ENCODE assay signal across 8 cellular contexts in the genomic region with DNA sequence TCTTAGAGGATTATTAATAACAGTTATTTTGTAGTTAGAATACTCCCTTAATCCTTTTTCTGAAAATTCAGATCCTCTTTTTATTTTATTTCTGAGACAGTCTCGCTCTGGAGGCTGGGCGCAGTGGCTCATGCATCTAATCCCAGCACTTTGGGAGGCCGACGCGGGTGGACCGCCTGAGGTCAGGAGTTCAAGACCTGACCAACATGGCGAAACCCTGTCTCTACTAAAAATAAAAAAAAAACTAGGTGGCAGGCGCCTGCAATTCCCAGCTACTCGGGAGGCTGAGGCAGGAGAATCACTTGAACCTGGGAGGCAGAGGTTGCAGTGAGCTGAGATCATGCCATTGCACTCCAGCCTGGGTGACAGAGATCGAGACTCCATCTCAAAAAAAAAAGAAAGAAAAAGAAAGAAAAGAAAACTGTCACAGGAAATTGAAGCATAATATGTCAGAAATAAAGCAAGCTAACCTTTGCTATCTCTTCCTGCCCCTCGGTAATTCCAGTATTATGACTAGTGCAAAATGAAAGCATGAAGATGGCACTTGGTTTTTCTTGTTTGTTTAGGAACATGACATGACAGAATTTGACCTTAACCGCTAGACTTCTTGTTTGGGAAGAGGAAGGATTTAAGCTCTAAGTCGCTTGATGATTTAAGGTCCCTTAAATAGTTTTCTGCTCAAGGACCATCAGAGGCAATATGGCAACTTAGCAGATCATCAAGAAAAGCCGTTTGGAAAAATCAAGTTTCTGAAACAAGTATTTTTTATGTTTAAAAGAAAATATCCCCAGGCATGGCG. TPM values are rescaled to one million over a fixed set of nuclear protein-coding genes. Genes with fewer than 3 reads are reported as not detected.
DNase-seq lines count a peak whose midpoint lies in the region; ATAC-seq and TF ChIP-seq lines count a peak whose summit lies in the region.

No MANE protein-coding gene starts in this region.

- H3F3A ChIP-seq in GM23338 (replicated peaks; ENCODE audit: low read depth): no peaks in the 10 kb centered on the region

- H3K9me3 ChIP-seq in RWPE2 (ENCODE audit: severe bottlenecking): no peaks in the 10 kb centered on the region

- H3K9me3 Mint-ChIP-seq in GM23338: peaks cover 4% of the 10 kb centered on the region; the same call in 1 of the 3 replicates

- DNase-seq in GM23338 (ENCODE audit: low spot score) (no peak), RWPE2 (ENCODE audit: low spot score) (peak; percentile 47), erythroblast (lab: John Stamatoyannopoulos, UW) (peak; percentile 41 to 62), GM20000 (ENCODE audit: low spot score) (no peak), amygdala (lab: John Stamatoyannopoulos, UW) (no peak)

- no peak for TF ChIP-seq CTCF in GM23338 (conservative IDR thresholded peaks at IDR 0.05; ENCODE audit: low read depth in 2 of 2)
- TF ChIP-seq CTCF in RWPE2 (IDR thresholded peaks at IDR 0.05; ENCODE audit: poor library complexity, severe bottlenecking): no peak
- TF ChIP-seq CTCF in GM20000 (IDR thresholded peaks at IDR 0.05; ENCODE audit: extremely low read depth, missing control alignments): no peak

- H3K9me2 ChIP-seq in GM23338 (ENCODE audit: insufficient read depth): no peaks in the 10 kb centered on the region

- peaks cover 22% of the 10 kb centered on the region for H4K20me1 ChIP-seq in GM23338 (replicated peaks; ENCODE audit: insufficient read depth)

- H3K79me2 ChIP-seq in GM23338 (replicated peaks; ENCODE audit: insufficient read depth): peaks cover 31% of the 10 kb centered on the region

- no peaks in the 10 kb centered on the region for H3K27me3 ChIP-seq in GM23338 (ENCODE audit: insufficient read depth)
- H3K27me3 ChIP-seq in RWPE2 (ENCODE audit: insufficient read depth, poor library complexity, severe bottlenecking): no peaks in the 10 kb centered on the region
- no peaks in the 10 kb centered on the region for H3K27me3 ChIP-seq in rectal smooth muscle tissue (ENCODE audit: control insufficient read depth, insufficient read depth, low read length)

- H3K36me3 ChIP-seq in GM23338 (ENCODE audit: insufficient read depth): peaks cover 19% of the 10 kb centered on the region
- peaks cover 30% of the 10 kb centered on the region for H3K36me3 ChIP-seq in RWPE2 (ENCODE audit: low read depth)
- H3K36me3 ChIP-seq in rectal smooth muscle tissue (ENCODE audit: control insufficient read depth, insufficient read depth, low read length): peaks cover 3% of the 10 kb centered on the region

- peaks cover 29% of the 10 kb centered on the region for H3K36me3 Mint-ChIP-seq in GM23338 (ENCODE audit: low read depth)

- peak overlapping the region; percentile 52; the same call in 1 of the 2 replicates for H2AFZ ChIP-seq in GM23338

- H3K4me1 Mint-ChIP-seq in GM23338: peaks cover 23% of the 10 kb centered on the region

- peaks cover 19% of the 10 kb centered on the region for H3K27me3 Mint-ChIP-seq in GM23338 (ENCODE audit: insufficient read depth, low read depth, poor library complexity)

- peak overlapping the region; percentile 83 for H3K4me2 ChIP-seq in GM23338

- H3K4me3 ChIP-seq in GM23338: peak overlapping the region; percentile 61; the same call in 1 of the 2 replicates
- no peak overlapping the region for H3K4me3 ChIP-seq in RWPE2 (ENCODE audit: severe bottlenecking)
- H3K4me3 ChIP-seq in rectal smooth muscle tissue (ENCODE audit: low read length): no peak overlapping the region

- H3K27ac Mint-ChIP-seq in GM23338: peak overlapping the region; percentile 99

- no peak for TF ChIP-seq POLR2A in erythroblast (IDR thresholded peaks at IDR 0.05; ENCODE audit: low read length)

- ATAC-seq in GM23338: no peak
- no peak for ATAC-seq in RWPE2 (ENCODE audit: low read depth)
- no peak for ATAC-seq in GM21447 (IDR thresholded peaks at IDR 0.05; ENCODE audit: unreplicated experiment)
- no peak for ATAC-seq in HG03095 (IDR thresholded peaks at IDR 0.05; ENCODE audit: unreplicated experiment)

- peak overlapping the region; percentile 90 for H3K4me3 Mint-ChIP-seq in GM23338

- H3K4me1 ChIP-seq in GM23338 (ENCODE audit: insufficient read depth) (peaks cover 10% of the 10 kb centered on the region), RWPE2 (ENCODE audit: insufficient read depth, poor library complexity, severe bottlenecking) (peaks cover 34% of the 10 kb centered on the region), rectal smooth muscle tissue (ENCODE audit: control insufficient read depth, insufficient read depth, low read length) (peaks cover 15% of the 10 kb centered on the region)

- H3K27ac ChIP-seq in GM23338 (ENCODE audit: low read depth) (peak overlapping the region; percentile 93), RWPE2 (ENCODE audit: poor library complexity, severe bottlenecking) (peak overlapping the region; percentile 86), rectal smooth muscle tissue (ENCODE audit: low read depth, low read length) (peak overlapping the region; percentile 96)

- no peak overlapping the region for H3K9ac ChIP-seq in rectal smooth muscle tissue (ENCODE audit: low read length)

TF ChIP-seq in GM23338, 12 proteins besides CTCF, POLR2A, EP300 and RAD21 (continues in another document):
- no peak for TF ChIP-seq EZH2 (IDR thresholded peaks at IDR 0.05; ENCODE audit: low read depth, unreplicated experiment)
- TF ChIP-seq POLR2AphosphoS5 (IDR thresholded peaks at IDR 0.05; ENCODE audit: low read depth): no peak
- no peak for TF ChIP-seq ZNF462 (CRISPR knock-in tag; IDR thresholded peaks at IDR 0.05)

RNA-seq across cellular contexts. Expression of gene RBM39, which starts 1.8 kb away (rescaled TPM):
- total RNA-seq in GM23338 (2014; rRNA removed; shearing (Covaris generic)): 248 and 259 TPM in 2 replicates
- polyA plus RNA-seq in GM23338 (2016; fragmentation: Nextera tagmentation; extraction: Ambion mirVana): 413 and 420 TPM in 2 replicates

RNA-seq across cellular contexts. Expression of gene PHF20, which starts 27.9 kb away (rescaled TPM):
- 56.6 and 71.8 TPM in 2 replicates for total RNA-seq in GM23338 (2014; rRNA removed; shearing (Covaris generic))
- 103 TPM in 2 replicates for polyA plus RNA-seq in GM23338 (2016; fragmentation: Nextera tagmentation; extraction: Ambion mirVana)

RNA-seq across cellular contexts. Expression of gene ROMO1, which starts 44.7 kb away (rescaled TPM):
- total RNA-seq in GM23338 (2014; rRNA removed; shearing (Covaris generic)): 127 and 152 TPM in 2 replicates
- 881 and 947 TPM in 2 replicates for polyA plus RNA-seq in GM23338 (2016; fragmentation: Nextera tagmentation; extraction: Ambion mirVana)

RNA-seq across cellular contexts. Expression of gene NFS1, which starts 44.7 kb away (rescaled TPM):
- total RNA-seq in GM23338 (2014; rRNA removed; shearing (Covaris generic)): 35.7 and 45.9 TPM in 2 replicates
- polyA plus RNA-seq in GM23338 (2016; fragmentation: Nextera tagmentation; extraction: Ambion mirVana): 19.7 and 22.8 TPM in 2 replicates

Comparison
In these comparisons a context has a peak if more than half of its experiments do, and no peak if none do; other contexts are left out.
1. DNase-seq: peak in RWPE2 (single experiment) and erythroblast (2 of 2); none in GM23338 (single experiment), GM20000 (single experiment) and amygdala (0 of 56).
2. Peak in every context shown above with its lines, with median percentiles within 50 percentile points of each other: H3K27ac ChIP-seq.